ENCODE assay signal across 14 cellular contexts in genomic region chr22:37218399-37218770, GRCh38. TPM values are rescaled to one million over a fixed set of nuclear protein-coding genes. Genes with fewer than 3 reads are reported as not detected.
DNase-seq lines count a peak whose midpoint lies in the region; ATAC-seq, FAIRE-seq and TF ChIP-seq lines count a peak whose summit lies in the region.
"Had no signal": no experiment of that assay in that cellular context is flagged by ENCODE, and none has a peak within 500 bp of the region (broad histone marks: within the 10 kb centered on the region; RNA-seq: fewer than 3 reads in every experiment).

No MANE protein-coding gene starts in this region.

- H3K9me3 ChIP-seq in CD8-positive, alpha-beta T cell (ENCODE audit: low read length) = no peaks in the 10 kb centered on the region
- H3K9me3 ChIP-seq in Karpas-422 (ENCODE audit: low read length) = no peaks in the 10 kb centered on the region
- H3K9me3 ChIP-seq in GM12878 (replicated peaks; ENCODE audit: control insufficient read depth, insufficient read depth, low read length) = peaks cover 4% of the 10 kb centered on the region; the same call in 2 of the 3 replicates

- H3K27me3 ChIP-seq in CD8-positive, alpha-beta T cell (ENCODE audit: insufficient read depth, low read length) = no peaks in the 10 kb centered on the region
- no peaks in the 10 kb centered on the region for H3K27me3 ChIP-seq in Karpas-422 (ENCODE audit: low read length)
- no peaks in the 10 kb centered on the region for H3K27me3 ChIP-seq in GM12878 (replicated peaks in 1 of 2; ENCODE audit: control insufficient read depth in 2 of 2, insufficient read depth in 2 of 2, low read length in 1 of 2)
- H3K27me3 ChIP-seq: brain microvascular endothelial cell had no signal

- SMC1A ChIA-PET in GM12878 (lab: Charles Lee; ENCODE audit: uncharacterized antibody, unreplicated experiment) = interaction anchor here (0.9 to 6.7 kb wide), 12 partner anchors 12 to 68 kb away, joined by 3 to 109 read pairs (median 8); partner anchors contain the start of genes IL2RB and RAC2

- in situ Hi-C loops in GM12878 (cut with MboI) = loop anchor here (25.0 kb wide), 1 partner anchor 1831 kb away; the partner anchor contains the start of gene HMOX1

- H3K36me3 Mint-ChIP-seq in CD8-positive, alpha-beta T cell = peaks cover 31% of the 10 kb centered on the region

- peak overlapping the region; percentile 44 for H3K9ac ChIP-seq in Karpas-422 (ENCODE audit: low read length)
- H3K9ac ChIP-seq in GM12878 (ENCODE audit: control insufficient read depth, insufficient read depth, low read length) = peak overlapping the region; percentile 92

- no peak for FAIRE-seq in GM12878 (lab: Jason Lieb, UNC)

- no peak for DNase-seq in CD8-positive, alpha-beta T cell
- DNase-seq in Karpas-422 (no peak), GM12878 (ENCODE audit: low read depth, low spot score) (no peak), NCI-H748 treated with DMSO at 0.1 percent for 48 hours (lab: John Stamatoyannopoulos, UW) (no peak), NCI-H187 treated with DMSO at 0.1 percent for 48 hours (lab: John Stamatoyannopoulos, UW) (no peak)
- DNase-seq: brain microvascular endothelial cell, H7, IMR-90, islet precursor cell, NCI-H2029, SW 1271 had no signal

- WGBS in GM12878 (ENCODE audit: insufficient coverage, insufficient replicate concordance, low lambda C conversion rate, missing lambda C conversion rate) = 35% methylated on average over 6 of the region's 6 CpGs

- peak overlapping the region; percentile 74 for H3K4me3 Mint-ChIP-seq in CD8-positive, alpha-beta T cell

- H3K4me1 Mint-ChIP-seq in CD8-positive, alpha-beta T cell (ENCODE audit: low read depth) = peaks cover 90% of the 10 kb centered on the region

- ATAC-seq in CD8-positive, alpha-beta T cell = no peak
- peak; percentile 10 for ATAC-seq in GM18870 (IDR thresholded peaks at IDR 0.05; ENCODE audit: unreplicated experiment)
- peak; percentile 27 for ATAC-seq in GM12878
- ATAC-seq in HG03457 (IDR thresholded peaks at IDR 0.05; ENCODE audit: unreplicated experiment) = no peak
- ATAC-seq in HG03378 (IDR thresholded peaks at IDR 0.05; ENCODE audit: unreplicated experiment) = no peak

- peak overlapping the region; percentile 63 for H3K4me2 ChIP-seq in Karpas-422 (ENCODE audit: low read depth, low read length, poor library complexity, severe bottlenecking)
- H3K4me2 ChIP-seq in GM12878 (ENCODE audit: control insufficient read depth, insufficient read depth) = peak overlapping the region; percentile 93

- peak overlapping the region; percentile 19 for H3K27ac ChIP-seq in CD8-positive, alpha-beta T cell (ENCODE audit: low read depth, low read length)
- peak overlapping the region; percentile 67 for H3K27ac ChIP-seq in Karpas-422 (ENCODE audit: low read length)
- H3K27ac ChIP-seq in GM12878 (ENCODE audit: control insufficient read depth, insufficient read depth) = peak overlapping the region; percentile 99
- H3K27ac ChIP-seq: brain microvascular endothelial cell had no signal

- H2AFZ ChIP-seq in Karpas-422 (ENCODE audit: low read length) (no peak overlapping the region), GM12878 (ENCODE audit: control insufficient read depth, low read depth, low read length) (no peak overlapping the region)

- peak overlapping the region; percentile 95 for H3K27ac Mint-ChIP-seq in CD8-positive, alpha-beta T cell

- no peaks in the 10 kb centered on the region for H3K27me3 Mint-ChIP-seq in CD8-positive, alpha-beta T cell (ENCODE audit: low read depth)

- peaks cover 4% of the 10 kb centered on the region for H3K36me3 ChIP-seq in CD8-positive, alpha-beta T cell (ENCODE audit: insufficient read depth, low read length)
- H3K36me3 ChIP-seq in Karpas-422 (ENCODE audit: insufficient read depth, low read length) (no peaks in the 10 kb centered on the region), GM12878 (ENCODE audit: control insufficient read depth in 2 of 2, insufficient read depth in 2 of 2, low read length in 1 of 2) (no peaks in the 10 kb centered on the region; a peak in 1 of 4 replicates)
- H3K36me3 ChIP-seq: brain microvascular endothelial cell had no signal

- H4K20me1 ChIP-seq in Karpas-422 (ENCODE audit: insufficient read depth, low read depth, low read length) (no peaks in the 10 kb centered on the region), GM12878 (ENCODE audit: control insufficient read depth, insufficient read depth) (no peaks in the 10 kb centered on the region)

- no peaks in the 10 kb centered on the region for H3K9me2 ChIP-seq in Karpas-422 (replicated peaks; ENCODE audit: insufficient read depth, low read length)

- no peak for TF ChIP-seq POLR2A in GM12878 (IDR thresholded peaks at IDR 0.05; ENCODE audit: low read depth, low read length)

- no TSS peak for BruUV-seq in GM12878 (replicated peaks; lab: Mats Ljungman, UMichigan)

- TF ChIP-seq EP300 in GM12878 (IDR thresholded peaks at IDR 0.05; ENCODE audit: borderline replicate concordance in 1 of 2, control insufficient read depth in 1 of 2, low read depth in 2 of 2, low read length in 2 of 2) = no peak

- TF ChIP-seq RAD21 in GM12878 (IDR thresholded peaks at IDR 0.05; ENCODE audit: insufficient read depth, low read depth, low read length) = no peak

- intact Hi-C loops in CD8-positive, alpha-beta T cell (cut with DNase I, micrococcal nuclease) = loop anchor here in 1 of 2 experiments (2.0 kb wide), 1 partner anchor 26 kb away; the partner anchor contains the start of gene RAC2
- intact Hi-C loops in GM12878 (cut with micrococcal nuclease; ENCODE audit: unreplicated experiment) = loop anchor here (1.0 kb wide), 1 partner anchor 55 kb away; no protein-coding TSS in a partner anchor

- CTCF ChIA-PET in CD8-positive, alpha-beta T cell (lab: Charles Lee) = interaction anchor here (0.6 to 5.9 kb wide), 11 partner anchors 8 to 66 kb away, joined by 3 to 59 read pairs (median 6); no protein-coding TSS in a partner anchor
- CTCF ChIA-PET in GM12878 (lab: Yijun Ruan, JAX) = interaction anchor here (1.3 to 8.1 kb wide), 6 partner anchors 11 to 55 kb away, joined by 3 to 111 read pairs (median 42); partner anchors contain the start of gene RAC2

- H3K9me3 Mint-ChIP-seq in CD8-positive, alpha-beta T cell = no peaks in the 10 kb centered on the region

- POLR2A ChIA-PET in CD8-positive, alpha-beta T cell (lab: Charles Lee) = interaction anchor here (0.6 to 11.7 kb wide), 16 partner anchors 9 to 96 kb away, joined by 3 to 118 read pairs (median 4); partner anchors contain the start of genes CYTH4, IL2RB and RAC2
- POLR2A ChIA-PET in GM12878 (lab: Charles Lee) = interaction anchor here (1.0 to 11.6 kb wide), 7 partner anchors 10 to 91 kb away, joined by 3 to 246 read pairs (median 25); partner anchors contain the start of genes CYTH4 and RAC2

- RAD21 ChIA-PET in GM12878 (lab: Charles Lee; ENCODE audit: unreplicated experiment) = interaction anchor here (1.0 to 11.8 kb wide), 8 partner anchors 12 to 68 kb away, joined by 3 to 196 read pairs (median 31); partner anchors contain the start of genes IL2RB and RAC2

- peak overlapping the region; percentile 8 for H3K4me3 ChIP-seq in CD8-positive, alpha-beta T cell (ENCODE audit: low read depth, low read length)
- H3K4me3 ChIP-seq in Karpas-422 (ENCODE audit: low read length) = peak overlapping the region; percentile 32
- H3K4me3 ChIP-seq in GM12878 = peak overlapping the region; percentile 32; the same call in 1 of the 2 replicates

- no peaks in the 10 kb centered on the region for H3K79me2 ChIP-seq in Karpas-422 (ENCODE audit: low read length)
- H3K79me2 ChIP-seq in GM12878 (ENCODE audit: control insufficient read depth, insufficient read depth, low read length) = peaks cover 21% of the 10 kb centered on the region

- no peak for TF ChIP-seq CTCF in CD8-positive, alpha-beta T cell (IDR thresholded peaks at IDR 0.05)
- no peak for TF ChIP-seq CTCF in GM12878 (IDR thresholded peaks at IDR 0.05 in 2 of 3, conservative IDR thresholded peaks at IDR 0.05 in 1 of 3; ENCODE audit: control insufficient read depth in 2 of 3, extremely low read depth in 1 of 3, insufficient read depth in 1 of 3, low read depth in 3 of 3, low read length in 3 of 3)

- peaks cover 74% of the 10 kb centered on the region for H3K4me1 ChIP-seq in CD8-positive, alpha-beta T cell (ENCODE audit: insufficient read depth, low read length)
- H3K4me1 ChIP-seq in Karpas-422 (ENCODE audit: low read length) (peaks cover 26% of the 10 kb centered on the region), GM12878 (ENCODE audit: control insufficient read depth, insufficient read depth, low read length) (peaks cover 68% of the 10 kb centered on the region)

RNA-seq across cellular contexts. Expression of gene SSTR3, which starts 6.1 kb away (rescaled TPM):
- 1 to 10 TPM; 2.6 to 3.1 TPM for total RNA-seq in CD8-positive, alpha-beta T cell
- not detected in 2 replicates for total RNA-seq in Karpas-422 (2014; rRNA removed; shearing (Covaris generic); ENCODE audit: low replicate concordance)
- total RNA-seq in GM12878 (2013; cell fraction: nucleolus; rRNA removed) = 12.3 and 12.5 TPM in 2 replicates
- total RNA-seq in GM12878 (2014; rRNA removed) = 3.6 and 4.5 TPM in 2 replicates
- total RNA-seq in GM12878 (2014; rRNA removed; fragmentation: Illumina TruSeq; extraction: Trizol) = 2.5 and 2.8 TPM in 2 replicates
- total RNA-seq in GM12878 (2021) = 4.5 TPM in 2 replicates
- polyA plus RNA-seq in GM12878 (2011; ENCODE audit: low read depth) = 2.6 TPM
- 3.6 and 4.3 TPM in 2 replicates for polyA plus RNA-seq in GM12878 (2011; rRNA removed)
- polyA plus RNA-seq in GM12878 (2011; cell fraction: cytosol; rRNA removed) = 4.7 and 5.3 TPM in 2 replicates
- polyA plus RNA-seq in GM12878 (2011; cell fraction: nucleus; rRNA removed) = 10.9 and 11.1 TPM in 2 replicates
- polyA plus RNA-seq in GM12878 (2012) = 5.5 and 6.9 TPM in 2 replicates
- polyA plus RNA-seq in GM12878 (2014; fragmentation: Illumina TruSeq; extraction: Trizol) = 1.6 and 2.3 TPM in 2 replicates
- under 1 TPM; 0.03 to 0.46 TPM for polyA plus RNA-seq in GM12878 (2014; fragmentation: Nextera tagmentation; extraction: Ambion mirVana)
- 4.0 and 4.3 TPM in 2 replicates for polyA plus RNA-seq in GM12878 (2014; rRNA removed)
- 1 to 10 TPM in 1 of 2 experiments, under 1 TPM in 1; 0.74 to 1.2 TPM for polyA plus RNA-seq in GM12878 (2016; fragmentation: Nextera tagmentation; extraction: Ambion mirVana)
- polyA minus RNA-seq in GM12878 (2011; rRNA and poly(A)+ RNA removed) = 6.1 and 11.3 TPM in 2 replicates
- 2.7 and 3.5 TPM in 2 replicates for polyA minus RNA-seq in GM12878 (2011; cell fraction: cytosol; rRNA and poly(A)+ RNA removed)
- polyA minus RNA-seq in GM12878 (2011; cell fraction: nucleus; rRNA and poly(A)+ RNA removed) = 3.1 and 4.2 TPM in 2 replicates

RNA-seq across cellular contexts. Expression of gene RAC2, which starts 25.7 kb away (rescaled TPM):
- 100 to 1,000 TPM; 152 to 159 TPM for total RNA-seq in CD8-positive, alpha-beta T cell
- 251 and 294 TPM in 2 replicates for total RNA-seq in Karpas-422 (2014; rRNA removed; shearing (Covaris generic); ENCODE audit: low replicate concordance)
- total RNA-seq in GM12878 (2013; cell fraction: nucleolus; rRNA removed) = 143 and 150 TPM in 2 replicates
- 251 and 282 TPM in 2 replicates for total RNA-seq in GM12878 (2014; rRNA removed)
- total RNA-seq in GM12878 (2014; rRNA removed; fragmentation: Illumina TruSeq; extraction: Trizol) = 135 and 149 TPM in 2 replicates
- total RNA-seq in GM12878 (2021) = 382 and 386 TPM in 2 replicates
- 314 TPM for polyA plus RNA-seq in GM12878 (2011; ENCODE audit: low read depth)
- 84.4 and 296 TPM in 2 replicates for polyA plus RNA-seq in GM12878 (2011; rRNA removed)
- polyA plus RNA-seq in GM12878 (2011; cell fraction: cytosol; rRNA removed) = 317 and 416 TPM in 2 replicates
- polyA plus RNA-seq in GM12878 (2011; cell fraction: nucleus; rRNA removed) = 561 and 566 TPM in 2 replicates
- polyA plus RNA-seq in GM12878 (2012) = 512 and 607 TPM in 2 replicates
- 166 and 339 TPM in 2 replicates for polyA plus RNA-seq in GM12878 (2014; fragmentation: Illumina TruSeq; extraction: Trizol)
- 100 to 1,000 TPM; 102 to 108 TPM for polyA plus RNA-seq in GM12878 (2014; fragmentation: Nextera tagmentation; extraction: Ambion mirVana)
- polyA plus RNA-seq in GM12878 (2014; rRNA removed) = 313 and 369 TPM in 2 replicates
- 100 to 1,000 TPM; 320 to 330 TPM for polyA plus RNA-seq in GM12878 (2016; fragmentation: Nextera tagmentation; extraction: Ambion mirVana)
- polyA minus RNA-seq in GM12878 (2011; rRNA and poly(A)+ RNA removed) = 200 and 233 TPM in 2 replicates
- 155 and 158 TPM in 2 replicates for polyA minus RNA-seq in GM12878 (2011; cell fraction: cytosol; rRNA and poly(A)+ RNA removed)
- polyA minus RNA-seq in GM12878 (2011; cell fraction: nucleus; rRNA and poly(A)+ RNA removed) = 185 and 303 TPM in 2 replicates

RNA-seq across cellular contexts. Expression of gene C1QTNF6, which starts 30.3 kb away (rescaled TPM):
- total RNA-seq in CD8-positive, alpha-beta T cell = 10 to 100 TPM; 12.0 to 12.9 TPM
- total RNA-seq in Karpas-422 (2014; rRNA removed; shearing (Covaris generic); ENCODE audit: low replicate concordance) = 1.7 and 2.7 TPM in 2 replicates
- total RNA-seq in GM12878 (2013; cell fraction: nucleolus; rRNA removed) = 23.7 and 26.2 TPM in 2 replicates
- total RNA-seq in GM12878 (2014; rRNA removed) = 1.1 and 1.3 TPM in 2 replicates
- total RNA-seq in GM12878 (2014; rRNA removed; fragmentation: Illumina TruSeq; extraction: Trizol) = 1.6 and 1.7 TPM in 2 replicates
- 2.1 and 2.4 TPM in 2 replicates for total RNA-seq in GM12878 (2021)
- 2.3 TPM for polyA plus RNA-seq in GM12878 (2011; ENCODE audit: low read depth)
- 3.9 and 4.1 TPM in 2 replicates for polyA plus RNA-seq in GM12878 (2011; rRNA removed)
- polyA plus RNA-seq in GM12878 (2011; cell fraction: cytosol; rRNA removed) = 4.7 and 5.2 TPM in 2 replicates
- 23.6 and 35.1 TPM in 2 replicates for polyA plus RNA-seq in GM12878 (2011; cell fraction: nucleus; rRNA removed)
- polyA plus RNA-seq in GM12878 (2012) = 3.4 and 3.7 TPM in 2 replicates
- 1.1 and 1.5 TPM in 2 replicates for polyA plus RNA-seq in GM12878 (2014; fragmentation: Illumina TruSeq; extraction: Trizol)
- polyA plus RNA-seq in GM12878 (2014; fragmentation: Nextera tagmentation; extraction: Ambion mirVana) = under 1 TPM; 0.16 to 0.18 TPM
- 2.5 and 2.7 TPM in 2 replicates for polyA plus RNA-seq in GM12878 (2014; rRNA removed)
- polyA plus RNA-seq in GM12878 (2016; fragmentation: Nextera tagmentation; extraction: Ambion mirVana) = 1 to 10 TPM in 1 of 2 experiments, under 1 TPM in 1; 0.99 to 1.1 TPM
- polyA minus RNA-seq in GM12878 (2011; rRNA and poly(A)+ RNA removed) = 5.9 and 8.9 TPM in 2 replicates
- 2.8 and 4.1 TPM in 2 replicates for polyA minus RNA-seq in GM12878 (2011; cell fraction: cytosol; rRNA and poly(A)+ RNA removed)
- polyA minus RNA-seq in GM12878 (2011; cell fraction: nucleus; rRNA and poly(A)+ RNA removed) = 14.0 and 16.0 TPM in 2 replicates

Comparison
In these comparisons a context has a peak if more than half of its experiments do, and no peak if none do; other contexts are left out.
1. ATAC-seq: peak in GM18870 (single experiment) and GM12878 (single experiment); none in CD8-positive, alpha-beta T cell (single experiment), HG03457 (single experiment) and HG03378 (single experiment).
2. H3K27ac ChIP-seq: peak in every context shown above with its lines; median percentile 99 in GM12878; 67 in Karpas-422; 19 in CD8-positive, alpha-beta T cell.
3. Peak in every context shown above with its lines, with median percentiles within 50 percentile points of each other: H3K4me3 ChIP-seq.